ENCODE assay signal across 1 cellular context in genomic region chr1:40040511-40041465, GRCh38.
A peak's percentile ranks its signal among the peaks of the same experiment; 100 is the strongest.
TF ChIP-seq lines count a peak whose summit lies in the region.

TSS of gene CAP1 (plus strand) at chr1:40040729. CDS start at chr1:40059347, 18,618 bp downstream.

TF ChIP-seq in HepG2, 621 proteins besides CTCF, POLR2A, EP300 and RAD21 (continued from another document and continues in another):
- TF ChIP-seq TFE3 (CRISPR knock-in tag; IDR thresholded peaks at IDR 0.05): 0 out of 2 replicates have a peak, but pooled peaks have one; percentile 48
- TF ChIP-seq PLRG1 (conservative IDR thresholded peaks at IDR 0.05): no peak
- TF ChIP-seq GABPB1 (CRISPR knock-in tag; IDR thresholded peaks at IDR 0.05): peak; percentile 96
- TF ChIP-seq ZNF136 (CRISPR knock-in tag; IDR thresholded peaks at IDR 0.05; ENCODE audit: low read depth): no peak
- no peak for TF ChIP-seq ZNF740 (CRISPR knock-in tag; IDR thresholded peaks at IDR 0.05)
- TF ChIP-seq ZNF446 (CRISPR knock-in tag; IDR thresholded peaks at IDR 0.05): 0 out of 2 replicates have a peak, but pooled peaks have one; percentile 36
- peak; percentile 88 for TF ChIP-seq GATAD1 (CRISPR knock-in tag; IDR thresholded peaks at IDR 0.05)
- TF ChIP-seq KAT8 (CRISPR knock-in tag; IDR thresholded peaks at IDR 0.05): peak; percentile 91
- no peak for TF ChIP-seq GTF2F1 (IDR thresholded peaks at IDR 0.05; ENCODE audit: low read length)
- TF ChIP-seq STAG1 (CRISPR knock-in tag; IDR thresholded peaks at IDR 0.05): no peak
- peak; percentile 71 for TF ChIP-seq POLR2G (IDR thresholded peaks at IDR 0.05; ENCODE audit: low read depth, low read length)
- TF ChIP-seq ZNF256 (CRISPR knock-in tag; conservative IDR thresholded peaks at IDR 0.05): 0 out of 2 replicates have a peak, but pooled peaks have one; percentile 48
- peak; percentile 75 for TF ChIP-seq NFYB (CRISPR knock-in tag; IDR thresholded peaks at IDR 0.05)
- TF ChIP-seq NFKBIZ (CRISPR knock-in tag; IDR thresholded peaks at IDR 0.05): 0 out of 2 replicates have a peak, but pooled peaks have one; percentile 31
- TF ChIP-seq ZBTB40 (IDR thresholded peaks at IDR 0.05): peak; percentile 80
- no peak for TF ChIP-seq ZBTB40 (CRISPR knock-in tag; IDR thresholded peaks at IDR 0.05)
- 0 out of 2 replicates have a peak, but pooled peaks have one; percentile 6 for TF ChIP-seq ZNF652 (CRISPR knock-in tag; IDR thresholded peaks at IDR 0.05; ENCODE audit: borderline replicate concordance, low read depth)
- no peak; the same call in 1 of the 2 replicates for TF ChIP-seq SPEN (CRISPR knock-in tag; IDR thresholded peaks at IDR 0.05; ENCODE audit: low read depth)
- no peak for TF ChIP-seq ZNF501 (CRISPR knock-in tag; IDR thresholded peaks at IDR 0.05)
- peak; percentile 84 for TF ChIP-seq ZNF713 (CRISPR knock-in tag; IDR thresholded peaks at IDR 0.05)
- TF ChIP-seq TFDP1 (CRISPR knock-in tag; IDR thresholded peaks at IDR 0.05; ENCODE audit: borderline replicate concordance): no peak; the same call in none of the 2 replicates
- TF ChIP-seq NFE2 (CRISPR knock-in tag; IDR thresholded peaks at IDR 0.05): no peak
- TF ChIP-seq CENPX (CRISPR knock-in tag; IDR thresholded peaks at IDR 0.05): no peak
- TF ChIP-seq MIER2 (CRISPR knock-in tag; IDR thresholded peaks at IDR 0.05): no peak; the same call in 1 of the 2 replicates
- no peak for TF ChIP-seq ZNF841 (CRISPR knock-in tag; IDR thresholded peaks at IDR 0.05; ENCODE audit: borderline replicate concordance)
- TF ChIP-seq ZNF205 (CRISPR knock-in tag; IDR thresholded peaks at IDR 0.05): no peak
- TF ChIP-seq ZNF512B (CRISPR knock-in tag; IDR thresholded peaks at IDR 0.05; ENCODE audit: borderline replicate concordance): no peak
- TF ChIP-seq ZNF234 (CRISPR knock-in tag; conservative IDR thresholded peaks at IDR 0.05): 0 out of 2 replicates have a peak, but pooled peaks have one; percentile 55
- 0 out of 2 replicates have a peak, but pooled peaks have one; percentile 16 for TF ChIP-seq KDM4B (CRISPR knock-in tag; IDR thresholded peaks at IDR 0.05)
- TF ChIP-seq ZNF282 (IDR thresholded peaks at IDR 0.05; ENCODE audit: partially characterized antibody): no peak
- peak; percentile 65; the same call in 1 of the 2 replicates for TF ChIP-seq ZFP82 (CRISPR knock-in tag; IDR thresholded peaks at IDR 0.05; ENCODE audit: borderline replicate concordance)
- TF ChIP-seq SCMH1 (CRISPR knock-in tag; IDR thresholded peaks at IDR 0.05; ENCODE audit: borderline replicate concordance): no peak
- peak; percentile 56 for TF ChIP-seq ZNF317 (CRISPR knock-in tag; IDR thresholded peaks at IDR 0.05)
- TF ChIP-seq HOXA9 (CRISPR knock-in tag; IDR thresholded peaks at IDR 0.05; ENCODE audit: borderline replicate concordance): 0 out of 2 replicates have a peak, but pooled peaks have one; percentile 50
- TF ChIP-seq KAT7 (CRISPR knock-in tag; IDR thresholded peaks at IDR 0.05; ENCODE audit: borderline replicate concordance): 0 out of 2 replicates have a peak, but pooled peaks have one; percentile 18
- TF ChIP-seq MEF2D (CRISPR knock-in tag; IDR thresholded peaks at IDR 0.05): peak; percentile 65; the same call in 1 of the 2 replicates
- TF ChIP-seq ZNF747 (CRISPR knock-in tag; IDR thresholded peaks at IDR 0.05; ENCODE audit: borderline replicate concordance): no peak
- 0 out of 2 replicates have a peak, but pooled peaks have one; percentile 14 for TF ChIP-seq ZKSCAN8 (CRISPR knock-in tag; IDR thresholded peaks at IDR 0.05; ENCODE audit: borderline replicate concordance)
- no peak for TF ChIP-seq CENPT (CRISPR knock-in tag; IDR thresholded peaks at IDR 0.05; ENCODE audit: low read depth)
- peak; percentile 5; the same call in 1 of the 2 replicates for TF ChIP-seq ZNF451 (CRISPR knock-in tag; IDR thresholded peaks at IDR 0.05)
- TF ChIP-seq ZNF782 (CRISPR knock-in tag; IDR thresholded peaks at IDR 0.05; ENCODE audit: borderline replicate concordance): no peak; the same call in 1 of the 2 replicates
- TF ChIP-seq ASH2L (IDR thresholded peaks at IDR 0.05; ENCODE audit: insufficient read length, low read depth, low read length): peak; percentile 82
- peak; percentile 14; the same call in 1 of the 2 replicates for TF ChIP-seq E2F1 (CRISPR knock-in tag; IDR thresholded peaks at IDR 0.05)
- TF ChIP-seq IKZF5 (CRISPR knock-in tag; IDR thresholded peaks at IDR 0.05): peak; percentile 18; the same call in 1 of the 2 replicates
- TF ChIP-seq ZNF484 (CRISPR knock-in tag; IDR thresholded peaks at IDR 0.05; ENCODE audit: borderline replicate concordance, low read depth): no peak
- TF ChIP-seq SOX6 (IDR thresholded peaks at IDR 0.05): no peak
- TF ChIP-seq SOX6 (CRISPR knock-in tag; IDR thresholded peaks at IDR 0.05): 0 out of 2 replicates have a peak, but pooled peaks have one; percentile 7
